ENCODE assay signal across 10 cellular contexts in the genomic region with DNA sequence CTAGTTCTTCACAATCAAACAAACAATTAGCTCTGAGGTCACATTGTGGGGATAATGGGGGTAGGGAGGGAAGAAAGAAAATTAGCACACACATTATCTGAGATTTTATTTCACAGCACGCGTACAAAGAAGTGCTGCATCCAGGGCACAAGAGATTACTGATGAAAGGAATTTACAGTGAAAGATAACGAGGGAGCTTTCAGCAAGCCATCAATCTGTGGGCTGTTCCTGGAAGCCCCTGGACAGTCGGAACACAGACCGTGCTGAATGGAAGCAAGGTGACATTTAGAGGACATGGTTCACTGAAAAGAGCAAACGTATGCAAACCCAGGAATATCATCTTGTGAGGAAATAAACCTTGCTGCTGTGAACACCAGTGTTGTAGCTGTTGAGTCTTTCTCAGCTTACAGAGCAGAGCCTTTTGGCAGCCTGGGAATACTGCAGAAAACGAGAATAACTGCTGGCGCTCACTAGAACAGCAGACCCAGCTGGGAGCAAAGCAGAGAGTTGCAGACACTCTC.
DNase-seq lines count a peak whose midpoint lies in the region; TF ChIP-seq lines count a peak whose summit lies in the region.
"Had no signal": no experiment of that assay in that cellular context is flagged by ENCODE, and none has a peak within 500 bp of the region (broad histone marks: within the 10 kb centered on the region; RNA-seq: fewer than 3 reads in every experiment).

No MANE protein-coding gene starts in this region.

- in situ Hi-C loops in astrocyte of the spinal cord (cut with HindIII; ENCODE audit: low sequenced_read_pairs): no loop called here

- TF ChIP-seq CTCF in astrocyte of the spinal cord (IDR thresholded peaks at IDR 0.05; ENCODE audit: low read depth, low read length) (no peak), GM20000 (IDR thresholded peaks at IDR 0.05; ENCODE audit: extremely low read depth, missing control alignments) (no peak)

- no peak overlapping the region for H3K4me3 ChIP-seq in astrocyte of the spinal cord (ENCODE audit: low read depth, low read length)
- H3K4me3 ChIP-seq: ascending aorta, MG63 had no signal

- DNase-seq in DMS 273 (lab: John Stamatoyannopoulos, UW; ENCODE audit: unreplicated experiment): peak; percentile 43
- peak; percentile 88 for DNase-seq in NCI-H146 (lab: John Stamatoyannopoulos, UW)
- DNase-seq in astrocyte of the spinal cord (ENCODE audit: low read depth, low spot score): peak; percentile 43
- DNase-seq in middle frontal gyrus (ENCODE audit: extremely low spot score, low spot score): peak; percentile 13
- no peak for DNase-seq in GM20000 (ENCODE audit: low spot score)
- no peak for DNase-seq in activated CD8-positive, alpha-beta memory T cell treated with anti-CD3 and anti-CD28 coated beads for 24 hours
- no peak for DNase-seq in NCI-H187 treated with DMSO at 0.1 percent for 48 hours (lab: John Stamatoyannopoulos, UW)
- DNase-seq in activated gamma-delta T cell treated with Interleukin-2 at 50 U/mL for 16 hours: no peak
- DNase-seq: MG63 had no signal

Comparison
In these comparisons a context has a peak if more than half of its experiments do, and no peak if none do; other contexts are left out.
1. DNase-seq: peak in DMS 273 (single experiment), NCI-H146 (single experiment), astrocyte of the spinal cord (single experiment) and middle frontal gyrus (single experiment); none in GM20000 (single experiment), activated CD8-positive, alpha-beta memory T cell treated with anti-CD3 and anti-CD28 coated beads for 24 hours (single experiment), NCI-H187 treated with DMSO at 0.1 percent for 48 hours (single experiment) and activated gamma-delta T cell treated with Interleukin-2 at 50 U/mL for 16 hours (single experiment).